Comparison of ENCODE assay signal across 9 cellular contexts in the genomic region with DNA sequence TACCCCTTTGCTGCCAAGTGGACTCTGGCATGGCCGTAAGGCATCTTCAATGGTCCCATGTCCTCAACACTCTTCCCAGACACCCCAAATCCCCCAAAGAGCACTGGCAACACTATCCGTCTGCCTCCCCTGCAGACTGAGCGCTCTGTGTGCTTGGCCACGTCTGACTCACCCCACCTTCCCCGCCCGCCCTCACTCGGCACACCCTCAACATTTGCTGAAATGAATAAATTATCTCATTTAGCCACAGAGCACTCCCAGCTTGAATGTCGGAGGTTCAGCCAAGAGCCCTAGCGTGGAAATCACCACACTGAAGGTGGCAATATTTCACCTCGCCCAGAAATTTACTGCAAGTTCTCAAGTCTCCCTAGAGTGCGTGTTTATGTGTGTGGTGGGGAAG. TPM values are rescaled to one million over a fixed set of nuclear protein-coding genes. Genes with fewer than 3 reads are reported as not detected.
A peak's percentile ranks its signal among the peaks of the same experiment; 100 is the strongest.
DNase-seq lines count a peak whose midpoint lies in the region; ATAC-seq and TF ChIP-seq lines count a peak whose summit lies in the region.
"Had no signal": no experiment of that assay in that cellular context is flagged by ENCODE, and none has a peak within 500 bp of the region (broad histone marks: within the 10 kb centered on the region; RNA-seq: fewer than 3 reads in every experiment).

No MANE protein-coding gene starts in this region.

- no peak for TF ChIP-seq CTCF in stomach (IDR thresholded peaks at IDR 0.05)

- H3K4me3 ChIP-seq in stomach, result peak overlapping the region in 1 of 4 donors; percentile 13

- TF ChIP-seq POLR2A in stomach (IDR thresholded peaks at IDR 0.05), result no peak

- intact Hi-C loops in stomach (cut with DNase I; ENCODE audit: low total_unique reads), result no loop called here

- peaks cover 18 to 84% (median 65%) of the 10 kb centered on the region in 4 donors for H3K4me1 ChIP-seq in stomach

- no peak for ATAC-seq in GM18517 (IDR thresholded peaks at IDR 0.05; ENCODE audit: unreplicated experiment)

- peak overlapping the region; percentile 37 to 69 (median 60) for H3K27ac ChIP-seq in stomach
- H3K27ac ChIP-seq: VCaP had no signal

- peaks cover 0 to 6% (median 0%) of the 10 kb centered on the region in 3 donors for H3K27me3 ChIP-seq in stomach

- no peaks in the 10 kb centered on the region for H3K36me3 ChIP-seq in stomach

- 20 to 31% (median 27%) methylated on average over 11 of the region's 11 CpGs for WGBS in stomach, 5 donors

- peak; percentile 64 for DNase-seq in stimulated activated naive CD4-positive, alpha-beta T cell treated with Interleukin-2 at 50 U/mL for 16 hours (lab: John Stamatoyannopoulos, UW)
- DNase-seq in stimulated activated naive CD4-positive, alpha-beta T cell (lab: John Stamatoyannopoulos, UW), result no peak
- peak; percentile 55 for DNase-seq in activated T-helper 9 cell treated with anti-CD3 and anti-CD28 coated beads, Interleukin-2, amount 50 U/mL, for 16 hours (ENCODE audit: low read depth)
- DNase-seq in left kidney (ENCODE audit: low read depth, low spot score), result peak; percentile 54
- DNase-seq in stomach, result peak; percentile 65
- no peak for DNase-seq in NCI-H524 (lab: John Stamatoyannopoulos, UW)
- DNase-seq in dedifferentiated amniotic fluid mesenchymal stem cell (ENCODE audit: extremely low spot score), result no peak

- H3K9me3 ChIP-seq in stomach, result no peaks in the 10 kb centered on the region

- no peak for TF ChIP-seq EP300 in stomach (IDR thresholded peaks at IDR 0.05)

RNA-seq across cellular contexts. Expression of gene TCF20, which starts 46.5 kb away (rescaled TPM):
- total RNA-seq in stomach, result 10 to 100 TPM; 11.1 to 50.0 (median 37.5) TPM
- 10 to 100 TPM in 1 of 3 donors, 1 to 10 TPM in 2; 5.8 to 11.0 (median 7.3) TPM for polyA plus RNA-seq in stomach

Comparison
In these comparisons a context has a peak if more than half of its experiments do, and no peak if none do; other contexts are left out.
1. DNase-seq: peak in stimulated activated naive CD4-positive, alpha-beta T cell treated with Interleukin-2 at 50 U/mL for 16 hours (single experiment), activated T-helper 9 cell treated with anti-CD3 and anti-CD28 coated beads, Interleukin-2, amount 50 U/mL, for 16 hours (single experiment), left kidney (single experiment) and stomach (single experiment); none in stimulated activated naive CD4-positive, alpha-beta T cell (0 of 6), NCI-H524 (0 of 2) and dedifferentiated amniotic fluid mesenchymal stem cell (single experiment).